17 cellular contexts compared by ENCODE assay signal in genomic region chr3:71831599-71831998, GRCh38. TPM values are rescaled to one million over a fixed set of nuclear protein-coding genes. Genes with fewer than 3 reads are reported as not detected.
A peak's percentile ranks its signal among the peaks of the same experiment; 100 is the strongest.
DNase-seq lines count a peak whose midpoint lies in the region; ATAC-seq and TF ChIP-seq lines count a peak whose summit lies in the region.
"Had no signal": no experiment of that assay in that cellular context is flagged by ENCODE, and none has a peak within 500 bp of the region (broad histone marks: within the 10 kb centered on the region; RNA-seq: fewer than 3 reads in every experiment).

No MANE protein-coding gene starts in this region.

- H3K27me3 ChIP-seq in left ventricle myocardium inferior (ENCODE audit: low read depth) = peaks cover 5% of the 10 kb centered on the region
- H3K27me3 ChIP-seq: BE2C had no signal

- H3K4me1 ChIP-seq in left ventricle myocardium inferior = no peaks in the 10 kb centered on the region
- H3K4me1 ChIP-seq: BE2C had no signal

- no peak for ATAC-seq in GM19455 (IDR thresholded peaks at IDR 0.05; ENCODE audit: unreplicated experiment)

- no peaks in the 10 kb centered on the region for H3K9me3 ChIP-seq in left ventricle myocardium inferior (replicated peaks)
- H3K9me3 ChIP-seq: BE2C had no signal

- H3K4me3 ChIP-seq in epithelial cell of esophagus (ENCODE audit: low read length) (no peak overlapping the region), fibroblast of villous mesenchyme (ENCODE audit: low read depth, low read length) (no peak overlapping the region), left ventricle myocardium inferior (no peak overlapping the region)

- TF ChIP-seq CTCF in epithelial cell of esophagus (IDR thresholded peaks at IDR 0.05; ENCODE audit: insufficient read depth, low read depth, low read length, missing control alignments) (no peak), fibroblast of villous mesenchyme (IDR thresholded peaks at IDR 0.05; ENCODE audit: insufficient read depth, low read depth, low read length) (no peak), left ventricle myocardium inferior (IDR thresholded peaks at IDR 0.05; ENCODE audit: borderline replicate concordance) (no peak)

- DNase-seq in HCEC 1CT (peak; percentile 6), amniotic epithelial cell (ENCODE audit: low read depth) (peak; percentile 42), epithelial cell of esophagus (ENCODE audit: low read depth) (peak; percentile 60), fibroblast of villous mesenchyme (ENCODE audit: low read depth) (peak; percentile 4), SKM-1 (lab: John Stamatoyannopoulos, UW; ENCODE audit: unreplicated experiment) (no peak), left ventricle myocardium inferior (no peak)
- DNase-seq: BE2C; CD4-positive, alpha-beta memory T cell; DMS153; DMS79 treated with DMSO at 0.1 percent for 48 hours; EL; GOT3; H9; HFFc6 had no signal

- no peaks in the 10 kb centered on the region for H3K36me3 ChIP-seq in left ventricle myocardium inferior
- H3K36me3 ChIP-seq: BE2C had no signal

- H3K27ac ChIP-seq in left ventricle myocardium inferior (replicated peaks) = no peak overlapping the region
- H3K27ac ChIP-seq: C4-2B had no signal

- intact Hi-C loops in left ventricle myocardium inferior (cut with micrococcal nuclease) = no loop called here

RNA-seq across cellular contexts. Expression of gene PROK2, which starts 46.7 kb away (rescaled TPM):
- total RNA-seq in fibroblast of villous mesenchyme (not detected in 2 replicates), left ventricle myocardium inferior (0.14 TPM)
- total RNA-seq: HFFc6, HT1080 had no signal

Comparison
In these comparisons a context has a peak if more than half of its experiments do, and no peak if none do; other contexts are left out.
1. DNase-seq: peak in HCEC 1CT (single experiment), amniotic epithelial cell (single experiment), epithelial cell of esophagus (single experiment) and fibroblast of villous mesenchyme (single experiment); none in SKM-1 (single experiment) and left ventricle myocardium inferior (single experiment).